Comparison of ENCODE assay signal across 8 cellular contexts in the genomic region with DNA sequence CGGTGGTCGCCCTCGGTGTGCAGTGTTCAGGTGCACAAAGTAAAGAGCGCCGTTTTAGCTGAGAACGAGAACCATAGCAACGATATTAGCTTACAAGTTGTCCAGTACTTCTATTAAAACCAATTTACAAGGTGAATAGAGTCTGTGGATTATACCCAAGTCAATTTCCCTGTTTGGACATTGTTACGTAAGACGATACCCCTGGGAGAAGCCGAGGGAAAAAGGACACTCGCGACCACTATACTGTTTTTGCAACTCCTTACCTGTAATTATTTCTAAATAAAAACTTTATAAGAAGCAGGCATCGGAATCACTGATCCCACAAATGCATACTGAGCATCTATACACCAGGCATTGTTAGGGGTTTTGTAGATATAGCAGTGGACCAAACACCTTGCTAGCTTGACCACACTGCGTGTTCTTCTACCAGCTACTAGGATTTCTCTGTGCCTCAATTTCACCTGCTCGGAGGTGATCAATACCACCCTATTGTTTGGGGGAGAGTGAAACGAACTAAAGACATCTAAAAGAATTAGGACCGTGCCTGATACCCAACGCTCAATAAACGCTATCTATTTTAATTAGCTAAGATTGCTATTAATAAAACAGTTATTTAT. TPM values are rescaled to one million over a fixed set of nuclear protein-coding genes. Genes with fewer than 3 reads are reported as not detected.
DNase-seq lines count a peak whose midpoint lies in the region; ATAC-seq, FAIRE-seq and TF ChIP-seq lines count a peak whose summit lies in the region.

No MANE protein-coding gene starts in this region.

- TF ChIP-seq CTCF in AG09309 (IDR thresholded peaks at IDR 0.05; ENCODE audit: control insufficient read depth, insufficient read depth, low read depth, low read length, missing control alignments) (no peak), HL-60 (IDR thresholded peaks at IDR 0.05; ENCODE audit: insufficient read depth, low read length) (no peak), bronchial epithelial cell (IDR thresholded peaks at IDR 0.05; ENCODE audit: insufficient read depth, low read length, severe bottlenecking) (no peak)

- no peak for DNase-seq in AG09309 (ENCODE audit: low read depth)
- no peak for DNase-seq in HL-60 (ENCODE audit: low read depth in 1 of 2, low spot score in 1 of 2)
- no peak for DNase-seq in bronchial epithelial cell (ENCODE audit: low read depth)
- DNase-seq in RCC 7860 (ENCODE audit: low spot score): no peak

- FAIRE-seq in bronchial epithelial cell (lab: Jason Lieb, UNC) (no peak), RCC 7860 (lab: Jason Lieb, UNC) (no peak)

- no peaks in the 10 kb centered on the region for H3K9me3 ChIP-seq in muscle layer of duodenum (ENCODE audit: control insufficient read depth in 1 of 2, low read length in 2 of 2)

- H3K27ac ChIP-seq in HL-60 (replicated peaks): peak overlapping the region; percentile 82
- peak overlapping the region; percentile 53 for H3K27ac ChIP-seq in muscle layer of duodenum (ENCODE audit: low read length)

- peak overlapping the region; percentile 78 for H3K4me3 ChIP-seq in AG09309 (ENCODE audit: control insufficient read depth, low read depth, low read length)
- peak overlapping the region; percentile 89 for H3K4me3 ChIP-seq in HL-60 (replicated peaks; ENCODE audit: insufficient read depth, low read length)
- H3K4me3 ChIP-seq in bronchial epithelial cell (ENCODE audit: low read depth, low read length): peak overlapping the region; percentile 78
- peak overlapping the region; percentile 77 to 81 for H3K4me3 ChIP-seq in muscle layer of duodenum (ENCODE audit: low read depth in 1 of 2, low read length in 2 of 2)

- H3K36me3 ChIP-seq in bronchial epithelial cell (ENCODE audit: control insufficient read depth, insufficient read depth, low read length) (peaks cover 38% of the 10 kb centered on the region), muscle layer of duodenum (ENCODE audit: control insufficient read depth in 1 of 2, insufficient read depth in 2 of 2, low read length in 2 of 2) (peaks cover 34 to 35% of the 10 kb centered on the region in 2 donors)

- ATAC-seq in HG03095 (IDR thresholded peaks at IDR 0.05; ENCODE audit: unreplicated experiment) (no peak), HG03457 (IDR thresholded peaks at IDR 0.05; ENCODE audit: unreplicated experiment) (no peak), HG03442 (IDR thresholded peaks at IDR 0.05; ENCODE audit: unreplicated experiment) (no peak)

- H3K27me3 ChIP-seq in HL-60 (ENCODE audit: insufficient read depth, poor library complexity, severe bottlenecking) (no peaks in the 10 kb centered on the region), bronchial epithelial cell (ENCODE audit: control insufficient read depth, insufficient read depth, low read length) (no peaks in the 10 kb centered on the region), muscle layer of duodenum (ENCODE audit: low read depth, low read length) (no peaks in the 10 kb centered on the region)

- peaks cover 8 to 47% of the 10 kb centered on the region in 2 donors for H3K4me1 ChIP-seq in muscle layer of duodenum (ENCODE audit: control insufficient read depth in 1 of 2, insufficient read depth in 2 of 2, low read length in 2 of 2)

RNA-seq across cellular contexts. Expression of a gene that starts 0.5 kb away (rescaled TPM):
- total RNA-seq in bronchial epithelial cell: 3,055 and 4,680 TPM in 2 replicates

RNA-seq across cellular contexts. Expression of a gene that starts 14.9 kb away (rescaled TPM):
- total RNA-seq in bronchial epithelial cell: 105 and 128 TPM in 2 replicates

RNA-seq across cellular contexts. Expression of a gene that starts 21.8 kb away (rescaled TPM):
- 10.0 and 24.2 TPM in 2 replicates for total RNA-seq in bronchial epithelial cell

RNA-seq across cellular contexts. Expression of a gene that starts 52.9 kb away (rescaled TPM):
- total RNA-seq in bronchial epithelial cell: not detected in 2 replicates
